Comparison of ENCODE assay signal across 8 cellular contexts in genomic region chr6:37221585-37222124, GRCh38. TPM values are rescaled to one million over a fixed set of nuclear protein-coding genes. Genes with fewer than 3 reads are reported as not detected.
DNase-seq lines count a peak whose midpoint lies in the region; ATAC-seq and TF ChIP-seq lines count a peak whose summit lies in the region.

No MANE protein-coding gene starts in this region.

- no peaks in the 10 kb centered on the region for H3K36me3 Mint-ChIP-seq in activated T-helper 17 cell treated with anti-CD3 and anti-CD28 coated beads, Interleukin-2, amount 50 U/mL, for 72 hours (ENCODE audit: low read depth)

- no peaks in the 10 kb centered on the region for H3K27me3 Mint-ChIP-seq in activated T-helper 17 cell treated with anti-CD3 and anti-CD28 coated beads, Interleukin-2, amount 50 U/mL, for 72 hours

- H3K9me3 Mint-ChIP-seq in activated T-helper 17 cell treated with anti-CD3 and anti-CD28 coated beads, Interleukin-2, amount 50 U/mL, for 72 hours, result no peaks in the 10 kb centered on the region

- H3K27ac Mint-ChIP-seq in activated T-helper 17 cell treated with anti-CD3 and anti-CD28 coated beads, Interleukin-2, amount 50 U/mL, for 72 hours, result no peak overlapping the region

- TF ChIP-seq CTCF in cardiac muscle cell (IDR thresholded peaks at IDR 0.05; ENCODE audit: low read depth, low read length) (no peak), left lung (IDR thresholded peaks at IDR 0.05) (no peak)

- intact Hi-C loops in left cardiac atrium (cut with DNase I) (no loop called here), left lung (cut with DNase I) (no loop called here), aorta (cut with DNase I) (no loop called here)

- no peak for DNase-seq in cardiac muscle cell (ENCODE audit: low read depth in 1 of 2, low spot score in 1 of 2)
- no peak for DNase-seq in left cardiac atrium
- no peak for DNase-seq in left lung
- DNase-seq in aorta, result no peak
- no peak for DNase-seq in KBM-7
- DNase-seq in HK-2 (ENCODE audit: unreplicated experiment), result no peak

- H3K4me3 ChIP-seq in cardiac muscle cell, result peak overlapping the region; percentile 51
- H3K4me3 ChIP-seq in left lung, result peak overlapping the region; percentile 64 to 74
- no peak overlapping the region for H3K4me3 ChIP-seq in aorta (ENCODE audit: low read length in 2 of 2)

- in situ Hi-C loops in KBM-7 (cut with MboI; ENCODE audit: low pct_unique_long_range_greater_than_20kb, low sequenced_read_pairs), result loop anchor here (25.0 kb wide), 1 partner anchor 459 kb away; no protein-coding TSS in a partner anchor

- H3K27me3 ChIP-seq in cardiac muscle cell (no peaks in the 10 kb centered on the region), left lung (no peaks in the 10 kb centered on the region), aorta (ENCODE audit: control insufficient read depth in 1 of 2, insufficient read depth in 2 of 2, low read length in 1 of 2) (no peaks in the 10 kb centered on the region)

- ATAC-seq in left cardiac atrium (no peak), left lung (no peak), aorta (ENCODE audit: low FRiP score) (peak; percentile 19), HG03521 (IDR thresholded peaks at IDR 0.05; ENCODE audit: unreplicated experiment) (no peak)
- no peak for ATAC-seq in activated T-helper 17 cell treated with anti-CD3 and anti-CD28 coated beads, Interleukin-2, amount 50 U/mL, for 72 hours (replicated peaks)

- H3K36me3 ChIP-seq in cardiac muscle cell (no peaks in the 10 kb centered on the region), left lung (no peaks in the 10 kb centered on the region), aorta (ENCODE audit: control insufficient read depth in 1 of 2, insufficient read depth in 2 of 2, low read length in 1 of 2) (no peaks in the 10 kb centered on the region)

- WGBS in aorta, 2 donors, result 65 to 66% methylated on average over 6 of the region's 6 CpGs

- H3K4me1 ChIP-seq in cardiac muscle cell (ENCODE audit: low read depth) (peaks cover 5% of the 10 kb centered on the region), left lung (peaks cover 0 to 33% of the 10 kb centered on the region in 2 donors), aorta (ENCODE audit: control insufficient read depth in 1 of 2, insufficient read depth in 2 of 2, low read length in 2 of 2) (no peaks in the 10 kb centered on the region)

- peak overlapping the region; percentile 70 for H3K4me3 Mint-ChIP-seq in activated T-helper 17 cell treated with anti-CD3 and anti-CD28 coated beads, Interleukin-2, amount 50 U/mL, for 72 hours

- peak overlapping the region; percentile 32 for H3K27ac ChIP-seq in cardiac muscle cell
- H3K27ac ChIP-seq in left lung, result peak overlapping the region in 1 of 2 donors; percentile 67
- H3K27ac ChIP-seq in aorta (ENCODE audit: low read depth in 1 of 2, low read length in 2 of 2), result peak overlapping the region in 1 of 2 donors; percentile 68

- H3K4me1 Mint-ChIP-seq in activated T-helper 17 cell treated with anti-CD3 and anti-CD28 coated beads, Interleukin-2, amount 50 U/mL, for 72 hours, result no peaks in the 10 kb centered on the region

- H3K9me3 ChIP-seq in cardiac muscle cell (ENCODE audit: low read depth), result no peaks in the 10 kb centered on the region
- H3K9me3 ChIP-seq in left lung, result no peaks in the 10 kb centered on the region
- H3K9me3 ChIP-seq in aorta (ENCODE audit: control insufficient read depth, low read length), result no peaks in the 10 kb centered on the region

RNA-seq across cellular contexts. Expression of gene TBC1D22B, which starts 35.9 kb away (rescaled TPM):
- total RNA-seq in cardiac muscle cell (10.9 and 12.8 TPM in 2 replicates), left cardiac atrium (1 to 10 TPM; 6.5 to 8.7 TPM), left lung (10 to 100 TPM; 10.7 to 12.4 TPM), aorta (10 to 100 TPM; 11.2 to 17.0 TPM)
- polyA plus RNA-seq in cardiac muscle cell (13.3 and 14.3 TPM in 2 replicates), aorta (1 to 10 TPM; 3.9 to 4.1 TPM)
- total RNA-seq in activated T-helper 17 cell treated with anti-CD3 and anti-CD28 coated beads, Interleukin-2, amount 50 U/mL, for 72 hours, result 10 to 100 TPM; 11.4 to 12.2 TPM

RNA-seq across cellular contexts. Expression of gene TMEM217, which starts 36.3 kb away (rescaled TPM):
- 1.3 and 3.8 TPM in 2 replicates for total RNA-seq in cardiac muscle cell
- 0.82 and 4.5 TPM in 2 replicates for polyA plus RNA-seq in cardiac muscle cell
- total RNA-seq in left cardiac atrium, result 1 to 10 TPM in 1 of 2 donors, under 1 TPM in 1; 0.62 to 1.9 TPM
- total RNA-seq in activated T-helper 17 cell treated with anti-CD3 and anti-CD28 coated beads, Interleukin-2, amount 50 U/mL, for 72 hours, result 1 to 10 TPM; 2.5 to 3.5 TPM
- 1 to 10 TPM; 2.1 to 5.3 TPM for total RNA-seq in left lung
- 1 to 10 TPM; 2.2 to 2.7 TPM for total RNA-seq in aorta
- polyA plus RNA-seq in aorta, result under 1 TPM; 0.50 to 0.54 TPM

RNA-seq across cellular contexts. Expression of gene PIM1, which starts 51.7 kb away (rescaled TPM):
- 15.8 and 21.5 TPM in 2 replicates for total RNA-seq in cardiac muscle cell
- 14.7 and 20.0 TPM in 2 replicates for polyA plus RNA-seq in cardiac muscle cell
- 100 to 1,000 TPM in 1 of 2 donors, 10 to 100 TPM in 1; 41.7 to 101 TPM for total RNA-seq in left cardiac atrium
- 100 to 1,000 TPM; 246 to 403 TPM for total RNA-seq in activated T-helper 17 cell treated with anti-CD3 and anti-CD28 coated beads, Interleukin-2, amount 50 U/mL, for 72 hours
- 10 to 100 TPM; 42.2 to 89.8 TPM for total RNA-seq in left lung
- total RNA-seq in aorta, result 10 to 100 TPM; 42.7 to 54.2 TPM
- polyA plus RNA-seq in aorta, result 10 to 100 TPM; 17.2 to 24.8 TPM

Comparison
In these comparisons a context has a peak if more than half of its experiments do, and no peak if none do; other contexts are left out.
1. H3K4me3 ChIP-seq: peak in cardiac muscle cell (single experiment) and left lung (2 of 2); none in aorta (0 of 2).